Comparison of ENCODE assay signal across 8 cellular contexts in genomic region chr5:142108432-142109355, GRCh38. TPM values are rescaled to one million over a fixed set of nuclear protein-coding genes. Genes with fewer than 3 reads are reported as not detected.
DNase-seq lines count a peak whose midpoint lies in the region; ATAC-seq lines count a peak whose summit lies in the region.

TSS of gene NDFIP1 (plus strand) at chr5:142108779. CDS start at chr5:142108975, 196 bp downstream.

- H3K4me1 Mint-ChIP-seq in activated naive CD4-positive, alpha-beta T cell treated with anti-CD3 and anti-CD28 coated beads for 36 hours (ENCODE audit: low read depth) = peaks cover 69% of the 10 kb centered on the region

- no peaks in the 10 kb centered on the region for H3K36me3 ChIP-seq in SK-N-MC (ENCODE audit: insufficient read depth, low read length)

- DNase-seq in ELR (ENCODE audit: low read depth) = peak; percentile 84
- peak; percentile 69 to 74 for DNase-seq in Kasumi-1 (lab: John Stamatoyannopoulos, UW)
- DNase-seq in SK-N-MC (ENCODE audit: low read depth, low spot score) = no peak
- DNase-seq in activated naive CD4-positive, alpha-beta T cell treated with anti-CD3 and anti-CD28 coated beads for 36 hours = peak; percentile 88
- peak; percentile 83 for DNase-seq in germinal center (ENCODE audit: low spot score)
- peak; percentile 72 for DNase-seq in occipital lobe (lab: John Stamatoyannopoulos, UW)
- peak; percentile 77 for DNase-seq in superior temporal gyrus (ENCODE audit: extremely low spot score)

- CTCF ChIA-PET in activated naive CD4-positive, alpha-beta T cell treated with anti-CD3 and anti-CD28 coated beads for 36 hours (lab: Charles Lee) = interaction anchor here (0.7 to 7.7 kb wide), 14 partner anchors 9 to 140 kb away, joined by 3 to 121 read pairs (median 6); partner anchors contain the start of genes GNPDA1 and RNF14

- peak within 1 kb of the TSS; percentile 80 for H3K4me3 ChIP-seq in SK-N-MC

- no peak within 1 kb of the TSS; the same call in 1 of the 2 replicates for H3K27ac ChIP-seq in SK-N-MC

- H3K36me3 Mint-ChIP-seq in activated naive CD4-positive, alpha-beta T cell treated with anti-CD3 and anti-CD28 coated beads for 36 hours (ENCODE audit: low read depth) = peaks cover 36% of the 10 kb centered on the region

- H3K27ac Mint-ChIP-seq in activated naive CD4-positive, alpha-beta T cell treated with anti-CD3 and anti-CD28 coated beads for 36 hours = peak within 1 kb of the TSS; percentile 97

- H3K9ac ChIP-seq in SK-N-MC (ENCODE audit: insufficient read length) = peak within 1 kb of the TSS; percentile 68

- no peaks in the 10 kb centered on the region for H3K27me3 Mint-ChIP-seq in activated naive CD4-positive, alpha-beta T cell treated with anti-CD3 and anti-CD28 coated beads for 36 hours (ENCODE audit: low read depth)

- intact Hi-C loops in activated naive CD4-positive, alpha-beta T cell treated with anti-CD3 and anti-CD28 coated beads for 36 hours (cut with micrococcal nuclease) = loop anchor here (1.0 to 5.0 kb wide), 7 partner anchors 13 to 694 kb away; no protein-coding TSS in a partner anchor

- peak; percentile 96 for ATAC-seq in GM21825 (IDR thresholded peaks at IDR 0.05; ENCODE audit: unreplicated experiment)

- H3K9me3 Mint-ChIP-seq in activated naive CD4-positive, alpha-beta T cell treated with anti-CD3 and anti-CD28 coated beads for 36 hours = peaks cover 2% of the 10 kb centered on the region

- peak within 1 kb of the TSS; percentile 87 for H3K4me3 Mint-ChIP-seq in activated naive CD4-positive, alpha-beta T cell treated with anti-CD3 and anti-CD28 coated beads for 36 hours

- no peaks in the 10 kb centered on the region for H3K9me3 ChIP-seq in SK-N-MC (ENCODE audit: low read depth, low read length)

RNA-seq across cellular contexts. Expression of gene NDFIP1, which starts in this region (rescaled TPM):
- total RNA-seq in activated naive CD4-positive, alpha-beta T cell treated with anti-CD3 and anti-CD28 coated beads for 36 hours = 100 to 1,000 TPM; 103 to 104 TPM
- total RNA-seq in occipital lobe = 134 TPM
